1 cellular context compared by ENCODE assay signal in genomic region chr5:83124593-83124992, GRCh38.
TF ChIP-seq lines count a peak whose summit lies in the region.

No MANE protein-coding gene starts in this region.

TF ChIP-seq in HepG2, 621 proteins besides CTCF, POLR2A, EP300 and RAD21 (continued from another document and continues in another):
- TF ChIP-seq ZNF281 (CRISPR knock-in tag; IDR thresholded peaks at IDR 0.05; ENCODE audit: borderline replicate concordance), result peak; percentile 57; the same call in 1 of the 2 replicates
- TF ChIP-seq ZNF629 (CRISPR knock-in tag; conservative IDR thresholded peaks at IDR 0.05), result peak; percentile 52; the same call in 1 of the 2 replicates
- TF ChIP-seq PHF21A (CRISPR knock-in tag; IDR thresholded peaks at IDR 0.05), result peak; percentile 65; the same call in 1 of the 2 replicates
- TF ChIP-seq SRY (CRISPR knock-in tag; IDR thresholded peaks at IDR 0.05), result no peak
- TF ChIP-seq ZNF557 (CRISPR knock-in tag; IDR thresholded peaks at IDR 0.05), result 0 out of 2 replicates have a peak, but pooled peaks have one; percentile 33
- TF ChIP-seq FOXP1 (IDR thresholded peaks at IDR 0.05), result peak; percentile 88
- TF ChIP-seq FOXP1 (CRISPR knock-in tag; IDR thresholded peaks at IDR 0.05), result peak; percentile 98
- 0 out of 2 replicates have a peak, but pooled peaks have one; percentile 54 for TF ChIP-seq ZSCAN29 (CRISPR knock-in tag; conservative IDR thresholded peaks at IDR 0.05)
- TF ChIP-seq MAFF (IDR thresholded peaks at IDR 0.05; ENCODE audit: low read depth, low read length), result peak; percentile 67
- peak; percentile 84 for TF ChIP-seq NFKBIZ (CRISPR knock-in tag; IDR thresholded peaks at IDR 0.05)
- peak; percentile 96 for TF ChIP-seq PPARG (CRISPR knock-in tag; conservative IDR thresholded peaks at IDR 0.05)
- peak; percentile 95 for TF ChIP-seq MIXL1 (CRISPR knock-in tag; IDR thresholded peaks at IDR 0.05)
- TF ChIP-seq ZNF24 (IDR thresholded peaks at IDR 0.05), result peak; percentile 44; the same call in 1 of the 2 replicates
- peak; percentile 69; the same call in 1 of the 2 replicates for TF ChIP-seq HNF1A (IDR thresholded peaks at IDR 0.05; ENCODE audit: low read depth)
- peak; percentile 44; the same call in 1 of the 2 replicates for TF ChIP-seq HNF1A (CRISPR knock-in tag; IDR thresholded peaks at IDR 0.05; ENCODE audit: borderline replicate concordance)
- TF ChIP-seq TBX2 (CRISPR knock-in tag; IDR thresholded peaks at IDR 0.05; ENCODE audit: borderline replicate concordance), result peak; percentile 93
- TF ChIP-seq ATF4 (CRISPR knock-in tag; IDR thresholded peaks at IDR 0.05), result peak in 1 of 2 experiments; percentile 90; a peak in 2 of 4 replicates
- peak; percentile 77; the same call in 1 of the 2 replicates for TF ChIP-seq ZNF800 (CRISPR knock-in tag; IDR thresholded peaks at IDR 0.05)
- TF ChIP-seq TFDP2 (CRISPR knock-in tag; IDR thresholded peaks at IDR 0.05), result no peak
- peak; percentile 100 for TF ChIP-seq ARID5B (CRISPR knock-in tag; IDR thresholded peaks at IDR 0.05)
- 0 out of 2 replicates have a peak, but pooled peaks have one; percentile 45 for TF ChIP-seq BHLHE40 (IDR thresholded peaks at IDR 0.05; ENCODE audit: low read length)
- TF ChIP-seq RCOR2 (CRISPR knock-in tag; IDR thresholded peaks at IDR 0.05), result peak; percentile 94
- TF ChIP-seq SIX1 (CRISPR knock-in tag; IDR thresholded peaks at IDR 0.05; ENCODE audit: borderline replicate concordance), result peak; percentile 94
- no peak for TF ChIP-seq MBNL3 (CRISPR knock-in tag; conservative IDR thresholded peaks at IDR 0.05)
- TF ChIP-seq SMARCE1 (IDR thresholded peaks at IDR 0.05; ENCODE audit: borderline replicate concordance), result peak; percentile 65; the same call in 1 of the 2 replicates
- TF ChIP-seq FOXA3 (CRISPR knock-in tag; IDR thresholded peaks at IDR 0.05), result peak; percentile 100
- no peak for TF ChIP-seq ZNF709 (CRISPR knock-in tag; IDR thresholded peaks at IDR 0.05)
- peak; percentile 65; the same call in 1 of the 2 replicates for TF ChIP-seq MLX (CRISPR knock-in tag; IDR thresholded peaks at IDR 0.05)
- peak; percentile 97 for TF ChIP-seq FOXP4 (CRISPR knock-in tag; IDR thresholded peaks at IDR 0.05)
- peak; percentile 62; the same call in 1 of the 2 replicates for TF ChIP-seq ZBTB43 (CRISPR knock-in tag; conservative IDR thresholded peaks at IDR 0.05)
- TF ChIP-seq ZBTB25 (CRISPR knock-in tag; IDR thresholded peaks at IDR 0.05), result peak; percentile 83
